9 cellular contexts compared by ENCODE assay signal in genomic region chr11:102807921-102808320, GRCh38. TPM values are rescaled to one million over a fixed set of nuclear protein-coding genes. Genes with fewer than 3 reads are reported as not detected.
DNase-seq lines count a peak whose midpoint lies in the region; ATAC-seq and TF ChIP-seq lines count a peak whose summit lies in the region.
"Had no signal": no experiment of that assay in that cellular context is flagged by ENCODE, and none has a peak within 500 bp of the region (broad histone marks: within the 10 kb centered on the region; RNA-seq: fewer than 3 reads in every experiment).

No MANE protein-coding gene starts in this region.

- peak overlapping the region; percentile 32 for H3K4me3 Mint-ChIP-seq in progenitor cell of endocrine pancreas (ENCODE audit: low read depth)

- H3K27ac ChIP-seq in body of pancreas: no peak overlapping the region

- no peaks in the 10 kb centered on the region for H3K4me1 Mint-ChIP-seq in progenitor cell of endocrine pancreas (ENCODE audit: low read depth)

- no peaks in the 10 kb centered on the region for H3K27me3 ChIP-seq in body of pancreas

- intact Hi-C loops in body of pancreas (cut with DNase I): no loop called here

- H3K4me3 ChIP-seq in body of pancreas: no peak overlapping the region

- DNase-seq in DMS 273 (lab: John Stamatoyannopoulos, UW; ENCODE audit: unreplicated experiment) (peak; percentile 20), DMS 273 treated with DMSO at 0.1 percent for 48 hours (lab: John Stamatoyannopoulos, UW) (no peak), body of pancreas (peak in 3 of 4 donors; percentile 15 to 24 (median 18)), progenitor cell of endocrine pancreas (ENCODE audit: low spot score, unreplicated experiment) (peak; percentile 13), cerebellar nuclear complex (lab: John Stamatoyannopoulos, UW) (no peak), mesenteric fat pad (ENCODE audit: low spot score) (no peak), cerebellar cortex (ENCODE audit: low spot score) (no peak)
- DNase-seq: Right ventricle myocardium superior had no signal

- no peaks in the 10 kb centered on the region for H3K4me1 ChIP-seq in body of pancreas

- 36 to 45% methylated on average over 16 to 19 of the region's 19 CpGs for WGBS in body of pancreas, 2 donors

- no peak overlapping the region for H3K27ac Mint-ChIP-seq in progenitor cell of endocrine pancreas

- H3K36me3 Mint-ChIP-seq in progenitor cell of endocrine pancreas (ENCODE audit: insufficient read depth): no peaks in the 10 kb centered on the region

- TF ChIP-seq CTCF in body of pancreas (IDR thresholded peaks at IDR 0.05): peak in 2 of 7 experiments; percentile 21 to 25
- TF ChIP-seq CTCF in progenitor cell of endocrine pancreas (IDR thresholded peaks at IDR 0.05; ENCODE audit: unreplicated experiment): peak; percentile 39

- no peak for TF ChIP-seq POLR2A in body of pancreas (IDR thresholded peaks at IDR 0.05)

- H3K9me3 Mint-ChIP-seq in progenitor cell of endocrine pancreas (ENCODE audit: low read depth): peaks cover 4% of the 10 kb centered on the region

- H3K36me3 ChIP-seq in body of pancreas (replicated peaks in 1 of 2; ENCODE audit: insufficient read depth in 1 of 2, low read depth in 2 of 2): no peaks in the 10 kb centered on the region

- H3K27me3 Mint-ChIP-seq in progenitor cell of endocrine pancreas: peaks cover 6% of the 10 kb centered on the region

- ATAC-seq in HG03354 (IDR thresholded peaks at IDR 0.05; ENCODE audit: poor library complexity, severe bottlenecking, unreplicated experiment): peak; percentile 78
- ATAC-seq in body of pancreas: no peak

- no peaks in the 10 kb centered on the region for H3K9me3 ChIP-seq in body of pancreas

RNA-seq across cellular contexts. Expression of gene MMP1, which starts 10.0 kb away (rescaled TPM):
- total RNA-seq in body of pancreas: 10 to 100 TPM in 1 of 2 donors, not detected in 1; 34.8 TPM
- 0.24 and 1.3 TPM in 2 replicates for total RNA-seq in progenitor cell of endocrine pancreas
- total RNA-seq in mesenteric fat pad: 0.26 TPM
- total RNA-seq: Right ventricle myocardium superior had no signal

RNA-seq across cellular contexts. Expression of gene MMP10, which starts 27.5 kb away (rescaled TPM):
- total RNA-seq in body of pancreas (not detected), progenitor cell of endocrine pancreas (0.22 TPM in 1 of 2 replicates, not detected in the other), mesenteric fat pad (not detected)
- total RNA-seq: Right ventricle myocardium superior had no signal

RNA-seq across cellular contexts. Expression of gene MMP3, which starts 35.5 kb away (rescaled TPM):
- total RNA-seq in body of pancreas (1 to 10 TPM in 1 of 2 donors, not detected in 1; 1.0 TPM), progenitor cell of endocrine pancreas (not detected in 2 replicates), mesenteric fat pad (1.5 TPM)
- total RNA-seq: Right ventricle myocardium superior had no signal

Comparison
In these comparisons a context has a peak if more than half of its experiments do, and no peak if none do; other contexts are left out.
1. DNase-seq: peak in DMS 273 (single experiment), body of pancreas (3 of 4) and progenitor cell of endocrine pancreas (single experiment); none in DMS 273 treated with DMSO at 0.1 percent for 48 hours (single experiment), cerebellar nuclear complex (0 of 2), mesenteric fat pad (single experiment) and cerebellar cortex (single experiment).